In the genomic region with DNA sequence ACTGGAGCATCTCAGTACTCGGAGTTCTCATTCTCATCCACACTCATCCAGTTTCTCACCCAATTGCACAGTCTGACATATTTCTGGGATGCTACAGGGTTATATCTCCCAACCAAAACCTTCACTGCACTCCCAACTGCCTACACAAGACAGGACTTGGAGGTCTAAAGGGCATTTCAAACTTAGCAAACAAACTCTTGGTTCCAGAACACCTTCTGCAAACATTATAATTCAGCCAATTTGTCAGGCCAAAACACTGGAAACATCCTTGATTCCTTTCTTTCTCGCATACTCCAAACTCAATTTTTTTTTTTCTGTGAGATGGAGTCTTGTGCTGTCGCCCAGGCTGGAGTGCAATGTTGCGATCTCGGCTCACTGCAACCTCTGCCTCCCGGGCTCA, we compare ENCODE assay signal across 15 cellular contexts.
DNase-seq lines count a peak whose midpoint lies in the region; ATAC-seq and TF ChIP-seq lines count a peak whose summit lies in the region.
"Had no signal": no experiment of that assay in that cellular context is flagged by ENCODE, and none has a peak within 500 bp of the region (broad histone marks: within the 10 kb centered on the region; RNA-seq: fewer than 3 reads in every experiment).

No MANE protein-coding gene starts in this region.

- no peak for DNase-seq in activated T-cell treated with anti-CD3 and anti-CD28 coated beads, Interleukin-2, amount 50 U/mL, for 24 hours
- no peak for DNase-seq in activated T-cell treated with anti-CD3 and anti-CD28 coated beads for 4 hours
- peak; percentile 62 for DNase-seq in NOMO-1 treated with dmso at 0.1 percent for 144 hours (lab: John Stamatoyannopoulos, UW; ENCODE audit: unreplicated experiment)
- DNase-seq in effector memory CD8-positive, alpha-beta T cell = no peak
- no peak for DNase-seq in stimulated activated naive CD8-positive, alpha-beta T cell treated with anti-CD3 and anti-CD28 coated beads, Interleukin-15, amount 100 ng/mL, for 72 hours
- DNase-seq in foreskin fibroblast = no peak
- DNase-seq in GM13976 (ENCODE audit: low spot score) = no peak
- DNase-seq: activated CD4-positive, alpha-beta T cell treated with anti-CD3 and anti-CD28 coated beads, Interleukin-2, amount 50 U/mL, for 1 hour; anterior cingulate cortex; DMS79; NCI-H2081 treated with DMSO at 0.1 percent for 48 hours had no signal

- no peak overlapping the region for H3K4me3 ChIP-seq in foreskin fibroblast (ENCODE audit: low read depth in 1 of 2, low read length in 2 of 2)
- H3K4me3 ChIP-seq: coronary artery, lung had no signal

- TF ChIP-seq CTCF in foreskin fibroblast (IDR thresholded peaks at IDR 0.05; ENCODE audit: low read depth, low read length) (no peak), GM13976 (IDR thresholded peaks at IDR 0.05; ENCODE audit: borderline replicate concordance, control extremely low read depth, extremely low read depth, insufficient read depth, missing control alignments) (no peak)

- no peaks in the 10 kb centered on the region for H3K27me3 Mint-ChIP-seq in activated T-cell treated with anti-CD3 and anti-CD28 coated beads, Interleukin-2, amount 50 U/mL, for 24 hours
- H3K27me3 Mint-ChIP-seq in effector memory CD8-positive, alpha-beta T cell = no peaks in the 10 kb centered on the region
- no peaks in the 10 kb centered on the region for H3K27me3 Mint-ChIP-seq in stimulated activated naive CD8-positive, alpha-beta T cell treated with anti-CD3 and anti-CD28 coated beads, Interleukin-15, amount 100 ng/mL, for 72 hours

- H3K4me3 Mint-ChIP-seq in activated T-cell treated with anti-CD3 and anti-CD28 coated beads, Interleukin-2, amount 50 U/mL, for 24 hours = peak overlapping the region; percentile 72
- peak overlapping the region; percentile 74 to 97 for H3K4me3 Mint-ChIP-seq in effector memory CD8-positive, alpha-beta T cell
- H3K4me3 Mint-ChIP-seq in stimulated activated naive CD8-positive, alpha-beta T cell treated with anti-CD3 and anti-CD28 coated beads, Interleukin-15, amount 100 ng/mL, for 72 hours = peak overlapping the region; percentile 71 to 85

- no peaks in the 10 kb centered on the region for H3K9me3 Mint-ChIP-seq in activated T-cell treated with anti-CD3 and anti-CD28 coated beads, Interleukin-2, amount 50 U/mL, for 24 hours
- no peaks in the 10 kb centered on the region for H3K9me3 Mint-ChIP-seq in effector memory CD8-positive, alpha-beta T cell
- H3K9me3 Mint-ChIP-seq in stimulated activated naive CD8-positive, alpha-beta T cell treated with anti-CD3 and anti-CD28 coated beads, Interleukin-15, amount 100 ng/mL, for 72 hours = no peaks in the 10 kb centered on the region

- in situ Hi-C loops in GM13976 (cut with MboI; ENCODE audit: low sequenced_read_pairs, unreplicated experiment) = no loop called here

- H3K27ac Mint-ChIP-seq in activated T-cell treated with anti-CD3 and anti-CD28 coated beads, Interleukin-2, amount 50 U/mL, for 24 hours = peak overlapping the region; percentile 94
- peak overlapping the region; percentile 86 to 91 for H3K27ac Mint-ChIP-seq in effector memory CD8-positive, alpha-beta T cell
- peak overlapping the region in 1 of 2 donors; percentile 71 for H3K27ac Mint-ChIP-seq in stimulated activated naive CD8-positive, alpha-beta T cell treated with anti-CD3 and anti-CD28 coated beads, Interleukin-15, amount 100 ng/mL, for 72 hours

- H3K4me1 Mint-ChIP-seq in activated T-cell treated with anti-CD3 and anti-CD28 coated beads, Interleukin-2, amount 50 U/mL, for 24 hours (ENCODE audit: low read depth) = peaks cover 94% of the 10 kb centered on the region
- peaks cover 60 to 79% of the 10 kb centered on the region in 2 donors for H3K4me1 Mint-ChIP-seq in effector memory CD8-positive, alpha-beta T cell (ENCODE audit: low read depth in 2 of 2)
- peaks cover 87% of the 10 kb centered on the region for H3K4me1 Mint-ChIP-seq in stimulated activated naive CD8-positive, alpha-beta T cell treated with anti-CD3 and anti-CD28 coated beads, Interleukin-15, amount 100 ng/mL, for 72 hours

- no peak for ATAC-seq in effector memory CD8-positive, alpha-beta T cell (replicated peaks)
- ATAC-seq in stimulated activated naive CD8-positive, alpha-beta T cell treated with anti-CD3 and anti-CD28 coated beads, Interleukin-15, amount 100 ng/mL, for 72 hours = no peak
- no peak for ATAC-seq in HG02642 (IDR thresholded peaks at IDR 0.05; ENCODE audit: poor library complexity, unreplicated experiment)
- ATAC-seq: SK-N-SH treated with all-trans-retinoic acid at 6 μM for 48 hours had no signal

- H3K36me3 Mint-ChIP-seq in activated T-cell treated with anti-CD3 and anti-CD28 coated beads, Interleukin-2, amount 50 U/mL, for 24 hours (ENCODE audit: low read depth) = peaks cover 94% of the 10 kb centered on the region
- H3K36me3 Mint-ChIP-seq in effector memory CD8-positive, alpha-beta T cell (ENCODE audit: insufficient read depth) = peaks cover 54% of the 10 kb centered on the region
